Comparison of ENCODE assay signal across 8 cellular contexts in the genomic region with DNA sequence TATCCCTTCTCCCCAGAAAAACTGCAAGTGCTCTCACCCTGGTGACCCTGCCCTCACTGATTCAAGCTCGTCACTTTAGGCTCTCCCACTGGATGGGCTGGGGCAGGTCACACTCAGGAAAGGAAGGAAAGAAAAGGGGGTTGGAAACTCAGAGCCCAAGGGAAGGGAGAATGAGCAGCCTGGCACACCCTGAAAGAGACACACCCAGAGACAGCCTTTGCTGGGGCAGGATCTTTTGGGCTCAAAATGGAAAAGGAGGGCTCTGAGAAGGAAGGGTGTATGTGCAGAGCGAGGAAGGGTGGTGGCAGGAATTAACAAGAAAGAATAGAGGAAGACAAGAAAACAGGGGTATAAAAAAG. TPM values are rescaled to one million over a fixed set of nuclear protein-coding genes. Genes with fewer than 3 reads are reported as not detected.
DNase-seq lines count a peak whose midpoint lies in the region; ATAC-seq, FAIRE-seq and TF ChIP-seq lines count a peak whose summit lies in the region.

No MANE protein-coding gene starts in this region.

- H3K27me3 Mint-ChIP-seq in activated CD8-positive, alpha-beta memory T cell treated with anti-CD3 and anti-CD28 coated beads, Interleukin-2, amount 10 ng/mL, durations not matched to agents 7 days and 5 days, result no peaks in the 10 kb centered on the region
- no peaks in the 10 kb centered on the region for H3K27me3 Mint-ChIP-seq in astrocyte (ENCODE audit: low read depth, unreplicated experiment)

- peaks cover 32% of the 10 kb centered on the region for H3K4me1 Mint-ChIP-seq in activated CD8-positive, alpha-beta memory T cell treated with anti-CD3 and anti-CD28 coated beads, Interleukin-2, amount 10 ng/mL, durations not matched to agents 7 days and 5 days
- peaks cover 28% of the 10 kb centered on the region for H3K4me1 Mint-ChIP-seq in astrocyte (ENCODE audit: low read depth, unreplicated experiment)

- peak overlapping the region; percentile 90 for H3K27ac Mint-ChIP-seq in activated CD8-positive, alpha-beta memory T cell treated with anti-CD3 and anti-CD28 coated beads, Interleukin-2, amount 10 ng/mL, durations not matched to agents 7 days and 5 days
- H3K27ac Mint-ChIP-seq in astrocyte (ENCODE audit: unreplicated experiment), result peak overlapping the region; percentile 99

- H3K27me3 ChIP-seq in astrocyte (ENCODE audit: insufficient read depth, low read length), result no peaks in the 10 kb centered on the region
- no peaks in the 10 kb centered on the region for H3K27me3 ChIP-seq in right lobe of liver
- H3K27me3 ChIP-seq in tibial artery, result no peaks in the 10 kb centered on the region

- TF ChIP-seq CTCF in astrocyte (IDR thresholded peaks at IDR 0.05; ENCODE audit: insufficient read depth, low read depth, low read length) (no peak), right lobe of liver (IDR thresholded peaks at IDR 0.05) (no peak), tibial artery (IDR thresholded peaks at IDR 0.05) (no peak)

- no peak for ATAC-seq in activated CD8-positive, alpha-beta memory T cell treated with anti-CD3 and anti-CD28 coated beads, Interleukin-2, amount 10 ng/mL, durations not matched to agents 7 days and 5 days
- no peak for ATAC-seq in right lobe of liver

- 25% methylated on average over 2 of the region's 2 CpGs for WGBS in right lobe of liver (ENCODE audit: insufficient coverage, low coverage, low lambda C conversion rate, missing lambda C conversion rate)

- peaks cover 68% of the 10 kb centered on the region for H3K36me3 Mint-ChIP-seq in activated CD8-positive, alpha-beta memory T cell treated with anti-CD3 and anti-CD28 coated beads, Interleukin-2, amount 10 ng/mL, durations not matched to agents 7 days and 5 days
- H3K36me3 Mint-ChIP-seq in astrocyte (ENCODE audit: low read depth, unreplicated experiment), result peaks cover 24% of the 10 kb centered on the region

- intact Hi-C loops in right lobe of liver (cut with DNase I), result no loop called here
- intact Hi-C loops in tibial artery (cut with DNase I; ENCODE audit: low total_unique reads), result loop anchor here (5.0 kb wide), 1 partner anchor 193 kb away; no protein-coding TSS in a partner anchor

- FAIRE-seq in astrocyte (lab: Jason Lieb, UNC), result no peak

- H2AFZ ChIP-seq in astrocyte (ENCODE audit: low read depth, low read length), result no peak overlapping the region

- H3K27ac ChIP-seq in astrocyte (ENCODE audit: low read depth, low read length) (peak overlapping the region; percentile 81), right lobe of liver (peak overlapping the region; percentile 87 to 96 (median 89)), tibial artery (peak overlapping the region; percentile 94 to 100)

- CTCF ChIA-PET in activated CD8-positive, alpha-beta memory T cell treated with anti-CD3 and anti-CD28 coated beads, Interleukin-2, amount 10 ng/mL, durations not matched to agents 7 days and 5 days (lab: Charles Lee), result interaction anchor here (0.8 to 23.7 kb wide), 5 partner anchors 9 to 69 kb away, joined by 3 to 936 read pairs (median 8); a partner anchor contains a TSS

- H3K4me3 ChIP-seq in astrocyte (ENCODE audit: insufficient read depth, low read depth, low read length) (peak overlapping the region; percentile 87), right lobe of liver (peak overlapping the region; percentile 70 to 76 (median 75)), tibial artery (peak overlapping the region; percentile 64 to 90)

- H3K9me3 Mint-ChIP-seq in activated CD8-positive, alpha-beta memory T cell treated with anti-CD3 and anti-CD28 coated beads, Interleukin-2, amount 10 ng/mL, durations not matched to agents 7 days and 5 days (ENCODE audit: low read depth), result no peaks in the 10 kb centered on the region
- H3K9me3 Mint-ChIP-seq in astrocyte (ENCODE audit: unreplicated experiment), result peaks cover under 1% of the 10 kb centered on the region

- H4K20me1 ChIP-seq in astrocyte (ENCODE audit: insufficient read depth, low read length), result peaks cover 72% of the 10 kb centered on the region

- peak overlapping the region; percentile 100 for H3K4me2 ChIP-seq in astrocyte (ENCODE audit: low read length)

- peaks cover 14% of the 10 kb centered on the region for H3K36me3 ChIP-seq in astrocyte (ENCODE audit: insufficient read depth, low read length)
- H3K36me3 ChIP-seq in right lobe of liver, result peaks cover 0 to under 1% (median 0%) of the 10 kb centered on the region in 4 donors
- peaks cover 0 to 14% (median 1%) of the 10 kb centered on the region in 3 donors for H3K36me3 ChIP-seq in tibial artery

- H3K9me3 ChIP-seq in astrocyte (ENCODE audit: insufficient read depth, low read depth, low read length), result no peaks in the 10 kb centered on the region
- no peaks in the 10 kb centered on the region for H3K9me3 ChIP-seq in right lobe of liver
- no peaks in the 10 kb centered on the region for H3K9me3 ChIP-seq in tibial artery

- peaks cover 52% of the 10 kb centered on the region for H3K4me1 ChIP-seq in astrocyte (ENCODE audit: insufficient read depth, low read length)
- H3K4me1 ChIP-seq in right lobe of liver, result peaks cover 0 to 44% (median 22%) of the 10 kb centered on the region in 4 donors
- H3K4me1 ChIP-seq in tibial artery, result peaks cover 4 to 88% (median 61%) of the 10 kb centered on the region in 4 donors

- H3K9ac ChIP-seq in astrocyte (ENCODE audit: low read length), result peak overlapping the region; percentile 98

- H3K4me3 Mint-ChIP-seq in activated CD8-positive, alpha-beta memory T cell treated with anti-CD3 and anti-CD28 coated beads, Interleukin-2, amount 10 ng/mL, durations not matched to agents 7 days and 5 days, result peak overlapping the region; percentile 90
- H3K4me3 Mint-ChIP-seq in astrocyte (ENCODE audit: unreplicated experiment), result peak overlapping the region; percentile 98

- TF ChIP-seq POLR2A in right lobe of liver (IDR thresholded peaks at IDR 0.05), result no peak

- no peak for DNase-seq in activated CD8-positive, alpha-beta memory T cell treated with anti-CD3 and anti-CD28 coated beads, Interleukin-2, amount 10 ng/mL, durations not matched to agents 7 days and 5 days
- DNase-seq in activated CD8-positive, alpha-beta memory T cell treated with anti-CD3 and anti-CD28 coated beads for 24 hours, result no peak
- DNase-seq in astrocyte (ENCODE audit: low read depth) (no peak), right lobe of liver (peak in 1 of 3 donors; percentile 49), tibial artery (no peak), NCI-H1694 treated with DMSO at 0.1 percent for 48 hours (lab: John Stamatoyannopoulos, UW) (no peak), GM03348 (ENCODE audit: low spot score) (no peak), DMS53 (lab: John Stamatoyannopoulos, UW) (no peak)

- peaks cover 97% of the 10 kb centered on the region for H3K79me2 ChIP-seq in astrocyte (ENCODE audit: insufficient read depth, low read length)

RNA-seq across cellular contexts. Expression of a gene that starts 2.5 kb away (rescaled TPM):
- 100 to 1,000 TPM; 257 to 293 TPM for total RNA-seq in activated CD8-positive, alpha-beta memory T cell treated with anti-CD3 and anti-CD28 coated beads, Interleukin-2, amount 10 ng/mL, durations not matched to agents 7 days and 5 days
- total RNA-seq in astrocyte, result 145 and 156 TPM in 2 replicates
- 10 to 100 TPM in 4 of 6 experiments, 1 to 10 TPM in 2; 6.7 to 29.1 (median 12.9) TPM for total RNA-seq in right lobe of liver

RNA-seq across cellular contexts. Expression of a gene that starts 6.8 kb away (rescaled TPM):
- 10 to 100 TPM; 30.2 to 36.4 TPM for total RNA-seq in activated CD8-positive, alpha-beta memory T cell treated with anti-CD3 and anti-CD28 coated beads, Interleukin-2, amount 10 ng/mL, durations not matched to agents 7 days and 5 days
- total RNA-seq in astrocyte, result 12.2 and 12.8 TPM in 2 replicates
- 1 to 10 TPM; 1.2 to 2.7 (median 1.9) TPM for total RNA-seq in right lobe of liver

RNA-seq across cellular contexts. Expression of a gene that starts 11.2 kb away (rescaled TPM):
- 10 to 100 TPM; 39.5 to 49.6 TPM for total RNA-seq in activated CD8-positive, alpha-beta memory T cell treated with anti-CD3 and anti-CD28 coated beads, Interleukin-2, amount 10 ng/mL, durations not matched to agents 7 days and 5 days
- total RNA-seq in astrocyte (29.3 and 30.0 TPM in 2 replicates), right lobe of liver (10 to 100 TPM; 12.3 to 17.8 (median 14.4) TPM)

RNA-seq across cellular contexts. Expression of a gene that starts 33.1 kb away (rescaled TPM):
- total RNA-seq in activated CD8-positive, alpha-beta memory T cell treated with anti-CD3 and anti-CD28 coated beads, Interleukin-2, amount 10 ng/mL, durations not matched to agents 7 days and 5 days, result 10 to 100 TPM; 67.4 to 83.9 TPM
- total RNA-seq in astrocyte (25.2 and 25.4 TPM in 2 replicates), right lobe of liver (10 to 100 TPM in 4 of 6 experiments, 1 to 10 TPM in 2; 8.8 to 15.5 (median 12.1) TPM)

RNA-seq across cellular contexts. Expression of a gene that starts 36.2 kb away (rescaled TPM):
- total RNA-seq in activated CD8-positive, alpha-beta memory T cell treated with anti-CD3 and anti-CD28 coated beads, Interleukin-2, amount 10 ng/mL, durations not matched to agents 7 days and 5 days, result 1,000 to 10,000 TPM; 1,499 to 1,522 TPM
- 815 and 887 TPM in 2 replicates for total RNA-seq in astrocyte
- total RNA-seq in right lobe of liver, result 100 to 1,000 TPM; 150 to 268 (median 241) TPM
